ENCODE assay signal across 7 cellular contexts in the genomic region with DNA sequence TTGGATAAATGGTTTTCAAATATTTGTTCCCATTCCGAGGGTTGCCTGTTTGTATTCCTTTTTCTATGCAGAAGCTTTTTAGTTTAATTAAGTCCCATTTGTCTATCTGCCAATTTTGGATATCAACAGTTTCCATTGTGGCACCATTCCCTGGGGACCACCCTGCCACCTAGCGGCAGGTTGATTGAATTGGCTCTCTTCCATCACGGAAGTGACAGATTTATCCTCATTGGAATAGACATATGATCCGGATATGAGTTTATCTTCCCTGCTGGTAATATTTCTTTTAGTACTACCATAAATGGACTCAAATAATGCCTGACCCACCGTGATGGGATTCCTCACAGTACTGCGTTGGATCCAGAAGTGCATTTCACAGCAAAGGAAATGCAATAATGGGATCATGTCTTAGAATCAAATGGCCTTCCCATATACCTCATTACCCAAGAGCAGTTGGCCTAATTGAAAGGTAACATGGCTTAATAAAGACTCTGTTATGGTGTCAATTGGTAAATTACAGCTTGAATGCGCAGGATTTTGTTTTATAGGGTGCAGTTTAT.
A peak's percentile ranks its signal among the peaks of the same experiment; 100 is the strongest.
DNase-seq lines count a peak whose midpoint lies in the region; ATAC-seq and TF ChIP-seq lines count a peak whose summit lies in the region.

No MANE protein-coding gene starts in this region.

- WGBS in smooth muscle cell (ENCODE audit: low lambda C conversion rate): 21% methylated on average over 7 of the region's 7 CpGs

- H3K27me3 ChIP-seq in smooth muscle cell (ENCODE audit: low read depth): no peaks in the 10 kb centered on the region

- no peak overlapping the region for H3K4me2 ChIP-seq in smooth muscle cell

- H3K36me3 ChIP-seq in smooth muscle cell (ENCODE audit: low read depth): no peaks in the 10 kb centered on the region

- H3K4me3 ChIP-seq in fibroblast of pulmonary artery (replicated peaks; ENCODE audit: low read depth, low read length) (no peak overlapping the region), smooth muscle cell (no peak overlapping the region)

- no peaks in the 10 kb centered on the region for H3K79me2 ChIP-seq in smooth muscle cell (ENCODE audit: low read depth)

- peak overlapping the region; percentile 70 for H2AFZ ChIP-seq in smooth muscle cell (ENCODE audit: low read depth)

- H3K4me3 Mint-ChIP-seq in T-helper 2 cell treated with Interferon-gamma antibody and Interleukin-4, amounts not matched to agents 5 μg/mL and 100 μg/mL, for 36 hours: no peak overlapping the region

- no peak overlapping the region for H3K27ac ChIP-seq in smooth muscle cell (ENCODE audit: low read depth)

- H3K36me3 Mint-ChIP-seq in T-helper 2 cell treated with Interferon-gamma antibody and Interleukin-4, amounts not matched to agents 5 μg/mL and 100 μg/mL, for 36 hours (ENCODE audit: low read depth): no peaks in the 10 kb centered on the region

- H3K27me3 Mint-ChIP-seq in T-helper 2 cell treated with Interferon-gamma antibody and Interleukin-4, amounts not matched to agents 5 μg/mL and 100 μg/mL, for 36 hours (ENCODE audit: low read depth): no peaks in the 10 kb centered on the region

- H3K4me1 Mint-ChIP-seq in T-helper 2 cell treated with Interferon-gamma antibody and Interleukin-4, amounts not matched to agents 5 μg/mL and 100 μg/mL, for 36 hours (ENCODE audit: low read depth): no peaks in the 10 kb centered on the region

- H3K9me3 Mint-ChIP-seq in T-helper 2 cell treated with Interferon-gamma antibody and Interleukin-4, amounts not matched to agents 5 μg/mL and 100 μg/mL, for 36 hours: peaks cover 10% of the 10 kb centered on the region

- TF ChIP-seq CTCF in GM12873 (IDR thresholded peaks at IDR 0.05; ENCODE audit: insufficient read depth, low read depth, low read length, missing control alignments) (peak; percentile 77), fibroblast of pulmonary artery (IDR thresholded peaks at IDR 0.05; ENCODE audit: low read length, missing control alignments) (peak; percentile 34), smooth muscle cell (IDR thresholded peaks at IDR 0.05; ENCODE audit: borderline replicate concordance, insufficient read depth, poor library complexity, severe bottlenecking) (peak; percentile 78)

- H3K9me3 ChIP-seq in smooth muscle cell (replicated peaks; ENCODE audit: low read depth): peaks cover 12% of the 10 kb centered on the region

- no peak overlapping the region for H3K27ac Mint-ChIP-seq in T-helper 2 cell treated with Interferon-gamma antibody and Interleukin-4, amounts not matched to agents 5 μg/mL and 100 μg/mL, for 36 hours

- H3K9ac ChIP-seq in smooth muscle cell (ENCODE audit: low read depth): no peak overlapping the region

- no peaks in the 10 kb centered on the region for H3F3A ChIP-seq in smooth muscle cell (ENCODE audit: low read depth)

- DNase-seq in HS-27A (ENCODE audit: low read depth) (peak; percentile 26), OCI-M1 (lab: John Stamatoyannopoulos, UW) (peak; percentile 71), fibroblast of pulmonary artery (ENCODE audit: low read depth) (peak; percentile 16), smooth muscle cell (lab: John Stamatoyannopoulos, UW; ENCODE audit: unreplicated experiment) (no peak)
- no peak for DNase-seq in T-helper 2 cell treated with Interferon-gamma antibody and Interleukin-4, amounts not matched to agents 5 μg/mL and 100 μg/mL, for 36 hours (ENCODE audit: low spot score)

- no peak for ATAC-seq in GM21423 (IDR thresholded peaks at IDR 0.05; ENCODE audit: unreplicated experiment)

- no peaks in the 10 kb centered on the region for H3K4me1 ChIP-seq in smooth muscle cell (ENCODE audit: low read depth)

- H4K20me1 ChIP-seq in smooth muscle cell (ENCODE audit: low read depth): no peaks in the 10 kb centered on the region

Comparison
In these comparisons a context has a peak if more than half of its experiments do, and no peak if none do; other contexts are left out.
1. DNase-seq: peak in HS-27A (single experiment), OCI-M1 (single experiment) and fibroblast of pulmonary artery (single experiment); none in smooth muscle cell (single experiment) and T-helper 2 cell treated with Interferon-gamma antibody and Interleukin-4, amounts not matched to agents 5 μg/mL and 100 μg/mL, for 36 hours (single experiment).
2. Peak in every context shown above with its lines, with median percentiles within 50 percentile points of each other: CTCF ChIP-seq.